ENCODE assay signal across 9 cellular contexts in genomic region chr6:81749704-81750103, GRCh38. TPM values are rescaled to one million over a fixed set of nuclear protein-coding genes. Genes with fewer than 3 reads are reported as not detected.
A peak's percentile ranks its signal among the peaks of the same experiment; 100 is the strongest.
DNase-seq lines count a peak whose midpoint lies in the region; TF ChIP-seq lines count a peak whose summit lies in the region.
"Had no signal": no experiment of that assay in that cellular context is flagged by ENCODE, and none has a peak within 500 bp of the region (broad histone marks: within the 10 kb centered on the region; RNA-seq: fewer than 3 reads in every experiment).

No MANE protein-coding gene starts in this region.

- H3K23ac ChIP-seq in mesenchymal stem cell (ENCODE audit: low read length in 2 of 2), result no peak overlapping the region

- H3K9me3 ChIP-seq in breast epithelium (no peaks in the 10 kb centered on the region), mesenchymal stem cell (ENCODE audit: control insufficient read depth, low read length) (no peaks in the 10 kb centered on the region), transverse colon (no peaks in the 10 kb centered on the region)

- no peak overlapping the region for H2BK120ac ChIP-seq in mesenchymal stem cell (ENCODE audit: low read depth, low read length)

- peak overlapping the region; percentile 95 for H3K9ac ChIP-seq in mesenchymal stem cell (ENCODE audit: low read length)

- H2AK5ac ChIP-seq in mesenchymal stem cell (ENCODE audit: low read length, severe bottlenecking), result no peak overlapping the region

- no peak for TF ChIP-seq EP300 in transverse colon (IDR thresholded peaks at IDR 0.05; ENCODE audit: low read depth)

- no peak overlapping the region for H2BK12ac ChIP-seq in mesenchymal stem cell (ENCODE audit: low read length in 2 of 2)

- H2BK15ac ChIP-seq in mesenchymal stem cell (ENCODE audit: low read depth, poor library complexity, severe bottlenecking), result no peak overlapping the region

- H3K4me3 ChIP-seq in breast epithelium (peak overlapping the region; percentile 86 to 92 (median 92)), mesenchymal stem cell (ENCODE audit: insufficient read depth in 1 of 2, low read depth in 1 of 2, low read length in 2 of 2) (peak overlapping the region in 1 of 2 experiments; percentile 97), transverse colon (peak overlapping the region in 3 of 4 donors; percentile 68 to 94 (median 81))

- TF ChIP-seq POLR2A in breast epithelium (IDR thresholded peaks at IDR 0.05) (no peak), transverse colon (IDR thresholded peaks at IDR 0.05) (no peak)

- no peak for TF ChIP-seq CTCF in breast epithelium (IDR thresholded peaks at IDR 0.05)
- TF ChIP-seq CTCF in transverse colon (IDR thresholded peaks at IDR 0.05), result no peak

- no peak overlapping the region for H3K4me2 ChIP-seq in mesenchymal stem cell (ENCODE audit: low read length, poor library complexity, severe bottlenecking)

- peak overlapping the region; percentile 54 to 90 for H3K27ac ChIP-seq in breast epithelium
- no peak overlapping the region for H3K27ac ChIP-seq in mesenchymal stem cell (ENCODE audit: low read length, poor library complexity, severe bottlenecking)
- peak overlapping the region; percentile 95 to 99 (median 98) for H3K27ac ChIP-seq in transverse colon

- H3K4ac ChIP-seq in mesenchymal stem cell (ENCODE audit: low read depth in 1 of 2, low read length in 2 of 2), result no peak overlapping the region

- in situ Hi-C loops in transverse colon (cut with MboI; ENCODE audit: low pct_ligation_motif_present in 1 of 4, low pct_unique_long_range_greater_than_20kb in 1 of 4, low sequenced_read_pairs in 3 of 4), result loop anchor here in 2 of 4 donors (25.0 kb wide), 2 partner anchors 1137 to 1612 kb away; no protein-coding TSS in a partner anchor

- DNase-seq in NOMO-1 treated with DMSO at 0.1 percent for 48 hours (lab: John Stamatoyannopoulos, UW; ENCODE audit: unreplicated experiment), result peak; percentile 30
- no peak for DNase-seq in NOMO-1 treated with dmso at 0.1 percent for 144 hours (lab: John Stamatoyannopoulos, UW; ENCODE audit: unreplicated experiment)
- DNase-seq in breast epithelium (ENCODE audit: low spot score in 2 of 2), result no peak
- DNase-seq in mesenchymal stem cell, result peak; percentile 38
- DNase-seq in transverse colon, result no peak
- no peak for DNase-seq in H4 (ENCODE audit: low spot score)
- DNase-seq in NCI-H1092 (lab: John Stamatoyannopoulos, UW), result no peak
- no peak for DNase-seq in T-helper 9 cell
- DNase-seq: NCI-H446 treated with DMSO at 0.1 percent for 48 hours had no signal

- H3K79me1 ChIP-seq in mesenchymal stem cell (replicated peaks; ENCODE audit: low read length, poor library complexity, severe bottlenecking), result peaks cover 7% of the 10 kb centered on the region

- H2AFZ ChIP-seq in mesenchymal stem cell (ENCODE audit: low read depth, low read length), result no peak overlapping the region

- intact Hi-C loops in breast epithelium (cut with DNase I; ENCODE audit: low total_unique reads) (no loop called here), transverse colon (cut with DNase I; ENCODE audit: low total_unique reads) (loop anchor here (5.0 to 10.0 kb wide), 5 partner anchors 185 to 1645 kb away; partner anchors contain the start of gene BCKDHB)

- WGBS in mesenchymal stem cell, result 76% methylated on average over 4 of the region's 4 CpGs
- 39 to 100% methylated on average over 2 to 4 of the region's 4 CpGs for WGBS in transverse colon (ENCODE audit: low coverage in 1 of 2), 2 donors

- no peak overlapping the region for H3K18ac ChIP-seq in mesenchymal stem cell (ENCODE audit: low read depth in 1 of 2, low read length in 2 of 2)

- H3K36me3 ChIP-seq in breast epithelium (no peaks in the 10 kb centered on the region), mesenchymal stem cell (ENCODE audit: control insufficient read depth in 1 of 2, insufficient read depth in 2 of 2, low read depth in 1 of 2, low read length in 2 of 2) (peaks cover 0 to 53% of the 10 kb centered on the region in 2 experiments), transverse colon (peaks cover 0 to 3% (median 0%) of the 10 kb centered on the region in 4 donors)

- no peak overlapping the region for H3K14ac ChIP-seq in mesenchymal stem cell (ENCODE audit: low read length in 2 of 2)

- H4K8ac ChIP-seq in mesenchymal stem cell (ENCODE audit: low read length), result no peak overlapping the region

- H3K27me3 ChIP-seq in breast epithelium (no peaks in the 10 kb centered on the region), mesenchymal stem cell (ENCODE audit: control insufficient read depth in 1 of 2, insufficient read depth in 1 of 2, low read length in 2 of 2) (no peaks in the 10 kb centered on the region), transverse colon (no peaks in the 10 kb centered on the region)

- H4K91ac ChIP-seq in mesenchymal stem cell (ENCODE audit: low read length), result no peak overlapping the region

- H3K4me1 ChIP-seq in breast epithelium (no peaks in the 10 kb centered on the region), mesenchymal stem cell (ENCODE audit: control insufficient read depth, insufficient read depth, low read depth, low read length) (peaks cover 10% of the 10 kb centered on the region), transverse colon (peaks cover 6 to 45% (median 25%) of the 10 kb centered on the region in 4 donors)

- no peak overlapping the region for H2BK5ac ChIP-seq in mesenchymal stem cell (ENCODE audit: low read depth, low read length, poor library complexity, severe bottlenecking)

RNA-seq across cellular contexts. Expression of gene TENT5A, which starts 2.8 kb away (rescaled TPM):
- 10 to 100 TPM; 24.3 to 42.4 (median 25.9) TPM for total RNA-seq in breast epithelium
- polyA plus RNA-seq in mesenchymal stem cell (2013, experiment 1 of 2), result 21.2 TPM
- polyA plus RNA-seq in mesenchymal stem cell (2013, experiment 2 of 2), result 20.8 TPM
- 10 to 100 TPM in 3 of 4 donors, 1 to 10 TPM in 1; 5.6 to 42.1 (median 34.2) TPM for total RNA-seq in transverse colon
- total RNA-seq in H4 (2014; rRNA removed; shearing (Covaris generic)), result 16.4 and 19.3 TPM in 2 replicates

Comparison
In these comparisons a context has a peak if more than half of its experiments do, and no peak if none do; other contexts are left out.
1. DNase-seq: peak in NOMO-1 treated with DMSO at 0.1 percent for 48 hours (single experiment) and mesenchymal stem cell (single experiment); none in NOMO-1 treated with dmso at 0.1 percent for 144 hours (single experiment), breast epithelium (0 of 2), transverse colon (single experiment), H4 (single experiment), NCI-H1092 (single experiment) and T-helper 9 cell (single experiment).